Comparison of ENCODE assay signal across 26 cellular contexts in the genomic region with DNA sequence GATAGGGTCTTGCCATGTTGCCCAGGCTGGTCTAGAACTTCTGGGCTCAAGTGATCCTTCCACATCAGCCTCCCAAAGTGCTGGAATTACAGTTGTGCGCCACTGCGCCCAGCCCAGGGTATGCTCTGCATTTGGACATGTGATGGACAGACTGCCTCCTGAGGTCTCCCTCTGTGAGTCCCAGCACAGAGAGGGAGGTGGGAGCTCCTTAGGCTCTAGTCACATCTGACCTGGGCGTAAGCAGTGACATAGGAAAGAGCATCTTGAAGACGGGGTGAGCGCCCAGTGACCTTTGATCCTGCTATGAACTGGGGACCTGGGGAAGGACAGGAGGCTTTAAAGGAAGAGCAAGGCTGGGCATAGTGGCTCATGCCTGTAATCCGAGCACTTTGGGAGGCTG. TPM values are rescaled to one million over a fixed set of nuclear protein-coding genes. Genes with fewer than 3 reads are reported as not detected.
DNase-seq lines count a peak whose midpoint lies in the region; ATAC-seq, FAIRE-seq and TF ChIP-seq lines count a peak whose summit lies in the region.
"Had no signal": no experiment of that assay in that cellular context is flagged by ENCODE, and none has a peak within 500 bp of the region (broad histone marks: within the 10 kb centered on the region; RNA-seq: fewer than 3 reads in every experiment).

No MANE protein-coding gene starts in this region.

- no peaks in the 10 kb centered on the region for H3K27me3 ChIP-seq in ascending aorta
- no peaks in the 10 kb centered on the region for H3K27me3 ChIP-seq in right lobe of liver
- H3K27me3 ChIP-seq in stomach smooth muscle (ENCODE audit: control insufficient read depth in 1 of 2, insufficient read depth in 2 of 2, low read length in 2 of 2), result no peaks in the 10 kb centered on the region
- H3K27me3 ChIP-seq: MG63, vagina had no signal

- DNase-seq in HTR-8/SVneo (ENCODE audit: insufficient read length, low spot score) (no peak), ascending aorta (ENCODE audit: low spot score in 2 of 2) (no peak), right lobe of liver (peak in 2 of 3 donors; percentile 23 to 24), T-helper 9 cell (no peak), GM19238 (ENCODE audit: insufficient read length, low spot score) (no peak)
- DNase-seq in activated CD8-positive, alpha-beta memory T cell treated with anti-CD3 and anti-CD28 coated beads, Interleukin-2, amount 50 U/mL, for 48 hours, result no peak
- DNase-seq: activated CD4-positive, alpha-beta T cell treated with anti-CD3 and anti-CD28 coated beads for 1 hour; activated naive CD4-positive, alpha-beta T cell treated with anti-CD3 and anti-CD28 coated beads for 36 hours; activated T-cell treated with anti-CD3 and anti-CD28 coated beads, Interleukin-2, amount 50 U/mL, for 24 hours; DMS53; effector CD8-positive, alpha-beta T cell; foreskin melanocyte; GF-D8; H7; mesendoderm; naive B cell; NCI-H1436 treated with DMSO at 0.1 percent for 48 hours; NCI-H524 had no signal

- H3K36me3 ChIP-seq in ascending aorta, result no peaks in the 10 kb centered on the region
- no peaks in the 10 kb centered on the region for H3K36me3 ChIP-seq in right lobe of liver
- H3K36me3 ChIP-seq in stomach smooth muscle (ENCODE audit: control insufficient read depth in 2 of 2, insufficient read depth in 2 of 2, low read length in 2 of 2), result no peaks in the 10 kb centered on the region
- H3K36me3 ChIP-seq: MG63, vagina had no signal

- no peak for TF ChIP-seq POLR2A in right lobe of liver (IDR thresholded peaks at IDR 0.05)

- H3K4me1 ChIP-seq in ascending aorta (peaks cover 12 to 26% of the 10 kb centered on the region in 2 donors), right lobe of liver (no peaks in the 10 kb centered on the region), stomach smooth muscle (ENCODE audit: control insufficient read depth, insufficient read depth, low read length) (peaks cover 28% of the 10 kb centered on the region)

- no peak overlapping the region for H3K4me3 ChIP-seq in ascending aorta
- no peak overlapping the region for H3K4me3 ChIP-seq in right lobe of liver
- H3K4me3 ChIP-seq in stomach smooth muscle (ENCODE audit: low read length in 2 of 2), result no peak overlapping the region
- H3K4me3 ChIP-seq: MG63, vagina had no signal

- intact Hi-C loops in ascending aorta (cut with DNase I), result loop anchor here (5.0 kb wide), 1 partner anchor 280 kb away; no protein-coding TSS in a partner anchor
- intact Hi-C loops in right lobe of liver (cut with DNase I), result loop anchor here in 1 of 2 donors (10.0 kb wide), 1 partner anchor 207 kb away; no protein-coding TSS in a partner anchor

- H3K27ac ChIP-seq in ascending aorta (peak overlapping the region; percentile 38 to 60), right lobe of liver (no peak overlapping the region), stomach smooth muscle (ENCODE audit: low read length) (peak overlapping the region; percentile 53)
- H3K27ac ChIP-seq: vagina had no signal

- no peak for ATAC-seq in right lobe of liver

- peak; percentile 77 for FAIRE-seq in HTR-8/SVneo (lab: Jason Lieb, UNC)
- FAIRE-seq: astrocyte, TTC549 had no signal

- TF ChIP-seq CTCF in ascending aorta (IDR thresholded peaks at IDR 0.05), result no peak
- no peak for TF ChIP-seq CTCF in right lobe of liver (IDR thresholded peaks at IDR 0.05)

- H3K9ac ChIP-seq in stomach smooth muscle (ENCODE audit: low read length in 2 of 2), result no peak overlapping the region

- H3K9me3 ChIP-seq in ascending aorta, result no peaks in the 10 kb centered on the region
- H3K9me3 ChIP-seq in right lobe of liver, result no peaks in the 10 kb centered on the region
- no peaks in the 10 kb centered on the region for H3K9me3 ChIP-seq in stomach smooth muscle (ENCODE audit: control insufficient read depth in 2 of 2, low read length in 2 of 2)
- H3K9me3 ChIP-seq: MG63, vagina had no signal

- 79% methylated on average over 6 of the region's 6 CpGs for WGBS in right lobe of liver (ENCODE audit: insufficient coverage, low coverage, low lambda C conversion rate, missing lambda C conversion rate)

RNA-seq across cellular contexts. Expression of a gene that starts 2.2 kb away (rescaled TPM):
- total RNA-seq in ascending aorta (1.7 TPM), right lobe of liver (under 1 TPM; 0.18 to 0.50 (median 0.27) TPM)
- total RNA-seq: activated naive CD4-positive, alpha-beta T cell treated with anti-CD3 and anti-CD28 coated beads for 36 hours; astrocyte; kidney epithelial cell; RPMI7951; vagina had no signal

RNA-seq across cellular contexts. Expression of a gene that starts 18.2 kb away (rescaled TPM):
- 126 TPM for total RNA-seq in ascending aorta
- total RNA-seq in right lobe of liver, result 10 to 100 TPM; 29.9 to 42.4 (median 35.1) TPM

RNA-seq across cellular contexts. Expression of a gene that starts 30.1 kb away (rescaled TPM):
- not detected for total RNA-seq in ascending aorta
- under 1 TPM; 0.20 to 0.99 (median 0.35) TPM for total RNA-seq in right lobe of liver

RNA-seq across cellular contexts. Expression of a gene that starts 50.6 kb away (rescaled TPM):
- not detected for total RNA-seq in ascending aorta
- under 1 TPM in 4 of 6 experiments, not detected in 2; 0.31 to 0.62 (median 0.38) TPM for total RNA-seq in right lobe of liver
- total RNA-seq: astrocyte, subcutaneous adipose tissue had no signal

Comparison
In these comparisons a context has a peak if more than half of its experiments do, and no peak if none do; other contexts are left out.
1. DNase-seq: peak in right lobe of liver (2 of 3); none in HTR-8/SVneo (single experiment), ascending aorta (0 of 2), activated CD8-positive, alpha-beta memory T cell treated with anti-CD3 and anti-CD28 coated beads, Interleukin-2, amount 50 U/mL, for 48 hours (single experiment), T-helper 9 cell (single experiment) and GM19238 (single experiment).
2. H3K27ac ChIP-seq: peak in ascending aorta (2 of 2) and stomach smooth muscle (single experiment); none in right lobe of liver (0 of 3).